1 cellular context compared by ENCODE assay signal in the genomic region with DNA sequence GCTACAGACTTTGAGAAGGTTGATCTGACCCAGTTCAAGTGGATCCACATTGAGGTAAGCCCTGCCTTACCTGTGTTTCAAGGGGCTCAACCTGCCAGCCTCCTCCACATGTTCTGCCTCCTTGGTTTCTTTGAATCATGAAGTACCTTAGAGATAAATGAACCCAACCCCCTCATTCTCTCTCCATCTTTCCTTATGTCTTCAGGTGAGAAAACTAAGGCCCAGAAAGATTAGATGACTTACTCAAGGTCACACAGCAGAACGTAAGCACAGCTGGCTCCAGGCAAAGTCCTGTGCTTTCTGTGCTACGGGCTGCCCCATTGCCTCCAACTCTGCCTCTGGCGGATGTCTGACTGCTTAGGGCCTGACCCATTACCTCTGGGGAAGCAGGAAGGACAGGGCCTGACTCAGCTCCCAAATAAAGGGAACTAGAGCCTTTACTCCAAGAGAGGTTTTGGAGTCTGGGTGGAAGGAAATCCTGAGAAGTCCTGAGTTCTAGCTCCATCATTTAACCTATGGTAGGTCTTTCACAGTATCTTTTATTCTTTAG.
TF ChIP-seq lines count a peak whose summit lies in the region.

No MANE protein-coding gene starts in this region.

TF ChIP-seq in WTC11, 78 proteins besides CTCF, POLR2A, EP300 and RAD21:
- TF ChIP-seq ATF2 (CRISPR knock-in tag; IDR thresholded peaks at IDR 0.05; ENCODE audit: borderline replicate concordance, low read depth), result no peak
